In the genomic region with DNA sequence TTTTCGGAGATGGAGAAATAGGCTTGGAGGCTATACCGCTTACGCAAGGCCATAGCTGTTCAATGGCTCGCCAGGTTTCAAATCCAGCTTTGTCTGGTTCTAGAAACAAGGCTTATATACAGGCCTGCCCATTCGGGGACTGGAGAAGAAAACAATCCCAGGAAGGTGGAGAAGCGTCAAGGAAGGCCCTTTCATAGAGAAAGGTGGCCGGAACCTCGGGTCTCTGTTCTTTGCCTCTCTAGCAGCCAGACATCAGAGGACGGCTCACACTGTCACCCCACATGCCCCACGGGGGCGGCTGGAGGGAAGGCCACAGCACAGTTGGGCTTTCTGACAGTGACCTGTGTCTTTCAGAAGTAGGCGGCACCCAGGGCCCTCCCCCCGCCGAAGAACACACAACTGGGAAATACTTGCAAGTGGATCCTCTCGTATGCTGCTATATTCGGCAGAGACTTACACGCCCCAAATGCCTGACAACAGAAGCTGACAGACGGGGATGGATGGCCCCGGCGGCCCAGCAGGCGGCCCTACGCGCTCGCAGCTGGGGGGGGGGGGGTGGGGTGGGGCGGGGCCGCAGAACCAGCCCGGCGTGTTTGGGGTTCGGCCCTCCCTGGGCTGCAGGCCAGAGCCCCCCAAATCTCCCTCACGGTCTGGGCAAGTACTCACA, we compare ENCODE assay signal across 1 cellular context.
A peak's percentile ranks its signal among the peaks of the same experiment; 100 is the strongest.
TF ChIP-seq lines count a peak whose summit lies in the region.

No MANE protein-coding gene starts in this region.

TF ChIP-seq in HepG2, 621 proteins besides CTCF, POLR2A, EP300 and RAD21 (continued from another document and continues in another):
- TF ChIP-seq, protein P1, sequence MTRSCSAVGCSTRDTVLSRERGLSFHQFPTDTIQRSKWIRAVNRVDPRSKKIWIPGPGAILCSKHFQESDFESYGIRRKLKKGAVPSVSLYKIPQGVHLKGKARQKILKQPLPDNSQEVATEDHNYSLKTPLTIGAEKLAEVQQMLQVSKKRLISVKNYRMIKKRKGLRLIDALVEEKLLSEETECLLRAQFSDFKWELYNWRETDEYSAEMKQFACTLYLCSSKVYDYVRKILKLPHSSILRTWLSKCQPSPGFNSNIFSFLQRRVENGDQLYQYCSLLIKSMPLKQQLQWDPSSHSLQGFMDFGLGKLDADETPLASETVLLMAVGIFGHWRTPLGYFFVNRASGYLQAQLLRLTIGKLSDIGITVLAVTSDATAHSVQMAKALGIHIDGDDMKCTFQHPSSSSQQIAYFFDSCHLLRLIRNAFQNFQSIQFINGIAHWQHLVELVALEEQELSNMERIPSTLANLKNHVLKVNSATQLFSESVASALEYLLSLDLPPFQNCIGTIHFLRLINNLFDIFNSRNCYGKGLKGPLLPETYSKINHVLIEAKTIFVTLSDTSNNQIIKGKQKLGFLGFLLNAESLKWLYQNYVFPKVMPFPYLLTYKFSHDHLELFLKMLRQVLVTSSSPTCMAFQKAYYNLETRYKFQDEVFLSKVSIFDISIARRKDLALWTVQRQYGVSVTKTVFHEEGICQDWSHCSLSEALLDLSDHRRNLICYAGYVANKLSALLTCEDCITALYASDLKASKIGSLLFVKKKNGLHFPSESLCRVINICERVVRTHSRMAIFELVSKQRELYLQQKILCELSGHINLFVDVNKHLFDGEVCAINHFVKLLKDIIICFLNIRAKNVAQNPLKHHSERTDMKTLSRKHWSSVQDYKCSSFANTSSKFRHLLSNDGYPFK (CRISPR knock-in tag; IDR thresholded peaks at IDR 0.05; ENCODE audit: borderline replicate concordance): peak; percentile 61; the same call in 1 of the 2 replicates
- TF ChIP-seq SRSF9 (IDR thresholded peaks at IDR 0.05; ENCODE audit: borderline replicate concordance, insufficient read depth, low read depth, low read length, poor library complexity, severe bottlenecking) (no peak), SOX13 (IDR thresholded peaks at IDR 0.05) (no peak), SOX13 (CRISPR knock-in tag; conservative IDR thresholded peaks at IDR 0.05 in 1 of 2, IDR thresholded peaks at IDR 0.05 in 1 of 2) (no peak), ZNF746 (CRISPR knock-in tag; IDR thresholded peaks at IDR 0.05) (no peak), ZNF274 (CRISPR knock-in tag; IDR thresholded peaks at IDR 0.05) (no peak), ZFP36L1 (CRISPR knock-in tag; IDR thresholded peaks at IDR 0.05) (no peak), GLI4 (CRISPR knock-in tag; IDR thresholded peaks at IDR 0.05; ENCODE audit: borderline replicate concordance) (no peak), HOXA7 (CRISPR knock-in tag; IDR thresholded peaks at IDR 0.05) (no peak), ZNF75D (CRISPR knock-in tag; IDR thresholded peaks at IDR 0.05; ENCODE audit: borderline replicate concordance) (no peak), ARNT (IDR thresholded peaks at IDR 0.05) (no peak), FOSL2 (CRISPR knock-in tag; IDR thresholded peaks at IDR 0.05) (peak; percentile 9; the same call in 1 of the 2 replicates), SMC3 (IDR thresholded peaks at IDR 0.05; ENCODE audit: low read length) (no peak), ZNF558 (CRISPR knock-in tag; IDR thresholded peaks at IDR 0.05; ENCODE audit: borderline replicate concordance) (no peak), CEBPB (IDR thresholded peaks at IDR 0.05; ENCODE audit: borderline replicate concordance, low read depth, low read length) (peak; percentile 68; the same call in 1 of the 2 replicates), ZNF598 (CRISPR knock-in tag; IDR thresholded peaks at IDR 0.05; ENCODE audit: borderline replicate concordance) (no peak), HOXA3 (CRISPR knock-in tag; IDR thresholded peaks at IDR 0.05) (0 out of 2 replicates have a peak, but pooled peaks have one; percentile 3), ZNF660 (CRISPR knock-in tag; IDR thresholded peaks at IDR 0.05; ENCODE audit: borderline replicate concordance, low read depth) (no peak), SIN3B (IDR thresholded peaks at IDR 0.05; ENCODE audit: low read length) (no peak), ZBTB38 (CRISPR knock-in tag; IDR thresholded peaks at IDR 0.05) (no peak), GABPB1 (CRISPR knock-in tag; IDR thresholded peaks at IDR 0.05) (no peak), ZBTB20 (CRISPR knock-in tag; IDR thresholded peaks at IDR 0.05; ENCODE audit: borderline replicate concordance, low read depth) (peak; percentile 23; the same call in 1 of the 2 replicates), PHB2 (IDR thresholded peaks at IDR 0.05; ENCODE audit: partially characterized antibody) (no peak), KDM5B (CRISPR knock-in tag; IDR thresholded peaks at IDR 0.05; ENCODE audit: borderline replicate concordance) (no peak), KDM4B (CRISPR knock-in tag; IDR thresholded peaks at IDR 0.05) (no peak), KLF13 (CRISPR knock-in tag; IDR thresholded peaks at IDR 0.05) (no peak), DNMT3B (CRISPR knock-in tag; conservative IDR thresholded peaks at IDR 0.05) (no peak), ZNF570 (CRISPR knock-in tag; IDR thresholded peaks at IDR 0.05; ENCODE audit: borderline replicate concordance) (no peak), KDM1A (CRISPR knock-in tag; IDR thresholded peaks at IDR 0.05) (no peak), TCF7L2 (IDR thresholded peaks at IDR 0.05; ENCODE audit: low read depth, low read length) (no peak), ZNF292 (CRISPR knock-in tag; IDR thresholded peaks at IDR 0.05; ENCODE audit: borderline replicate concordance, low read depth) (no peak), NR3C1 (CRISPR knock-in tag; IDR thresholded peaks at IDR 0.05) (no peak), SAP130 (CRISPR knock-in tag; IDR thresholded peaks at IDR 0.05; ENCODE audit: low read depth) (no peak), MAZ (IDR thresholded peaks at IDR 0.05; ENCODE audit: borderline replicate concordance, low read depth, low read length) (peak; percentile 15; the same call in 1 of the 2 replicates), MAZ (CRISPR knock-in tag; IDR thresholded peaks at IDR 0.05; ENCODE audit: low read depth) (peak; percentile 29; the same call in 1 of the 2 replicates), ZNF337 (CRISPR knock-in tag; IDR thresholded peaks at IDR 0.05; ENCODE audit: borderline replicate concordance, low read depth) (no peak)
- TF ChIP-seq, protein P2, sequence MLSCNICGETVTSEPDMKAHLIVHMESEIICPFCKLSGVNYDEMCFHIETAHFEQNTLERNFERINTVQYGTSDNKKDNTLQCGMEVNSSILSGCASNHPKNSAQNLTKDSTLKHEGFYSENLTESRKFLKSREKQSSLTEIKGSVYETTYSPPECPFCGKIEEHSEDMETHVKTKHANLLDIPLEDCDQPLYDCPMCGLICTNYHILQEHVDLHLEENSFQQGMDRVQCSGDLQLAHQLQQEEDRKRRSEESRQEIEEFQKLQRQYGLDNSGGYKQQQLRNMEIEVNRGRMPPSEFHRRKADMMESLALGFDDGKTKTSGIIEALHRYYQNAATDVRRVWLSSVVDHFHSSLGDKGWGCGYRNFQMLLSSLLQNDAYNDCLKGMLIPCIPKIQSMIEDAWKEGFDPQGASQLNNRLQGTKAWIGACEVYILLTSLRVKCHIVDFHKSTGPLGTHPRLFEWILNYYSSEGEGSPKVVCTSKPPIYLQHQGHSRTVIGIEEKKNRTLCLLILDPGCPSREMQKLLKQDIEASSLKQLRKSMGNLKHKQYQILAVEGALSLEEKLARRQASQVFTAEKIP (CRISPR knock-in tag; IDR thresholded peaks at IDR 0.05; ENCODE audit: borderline replicate concordance): no peak
- TF ChIP-seq, protein P3, sequence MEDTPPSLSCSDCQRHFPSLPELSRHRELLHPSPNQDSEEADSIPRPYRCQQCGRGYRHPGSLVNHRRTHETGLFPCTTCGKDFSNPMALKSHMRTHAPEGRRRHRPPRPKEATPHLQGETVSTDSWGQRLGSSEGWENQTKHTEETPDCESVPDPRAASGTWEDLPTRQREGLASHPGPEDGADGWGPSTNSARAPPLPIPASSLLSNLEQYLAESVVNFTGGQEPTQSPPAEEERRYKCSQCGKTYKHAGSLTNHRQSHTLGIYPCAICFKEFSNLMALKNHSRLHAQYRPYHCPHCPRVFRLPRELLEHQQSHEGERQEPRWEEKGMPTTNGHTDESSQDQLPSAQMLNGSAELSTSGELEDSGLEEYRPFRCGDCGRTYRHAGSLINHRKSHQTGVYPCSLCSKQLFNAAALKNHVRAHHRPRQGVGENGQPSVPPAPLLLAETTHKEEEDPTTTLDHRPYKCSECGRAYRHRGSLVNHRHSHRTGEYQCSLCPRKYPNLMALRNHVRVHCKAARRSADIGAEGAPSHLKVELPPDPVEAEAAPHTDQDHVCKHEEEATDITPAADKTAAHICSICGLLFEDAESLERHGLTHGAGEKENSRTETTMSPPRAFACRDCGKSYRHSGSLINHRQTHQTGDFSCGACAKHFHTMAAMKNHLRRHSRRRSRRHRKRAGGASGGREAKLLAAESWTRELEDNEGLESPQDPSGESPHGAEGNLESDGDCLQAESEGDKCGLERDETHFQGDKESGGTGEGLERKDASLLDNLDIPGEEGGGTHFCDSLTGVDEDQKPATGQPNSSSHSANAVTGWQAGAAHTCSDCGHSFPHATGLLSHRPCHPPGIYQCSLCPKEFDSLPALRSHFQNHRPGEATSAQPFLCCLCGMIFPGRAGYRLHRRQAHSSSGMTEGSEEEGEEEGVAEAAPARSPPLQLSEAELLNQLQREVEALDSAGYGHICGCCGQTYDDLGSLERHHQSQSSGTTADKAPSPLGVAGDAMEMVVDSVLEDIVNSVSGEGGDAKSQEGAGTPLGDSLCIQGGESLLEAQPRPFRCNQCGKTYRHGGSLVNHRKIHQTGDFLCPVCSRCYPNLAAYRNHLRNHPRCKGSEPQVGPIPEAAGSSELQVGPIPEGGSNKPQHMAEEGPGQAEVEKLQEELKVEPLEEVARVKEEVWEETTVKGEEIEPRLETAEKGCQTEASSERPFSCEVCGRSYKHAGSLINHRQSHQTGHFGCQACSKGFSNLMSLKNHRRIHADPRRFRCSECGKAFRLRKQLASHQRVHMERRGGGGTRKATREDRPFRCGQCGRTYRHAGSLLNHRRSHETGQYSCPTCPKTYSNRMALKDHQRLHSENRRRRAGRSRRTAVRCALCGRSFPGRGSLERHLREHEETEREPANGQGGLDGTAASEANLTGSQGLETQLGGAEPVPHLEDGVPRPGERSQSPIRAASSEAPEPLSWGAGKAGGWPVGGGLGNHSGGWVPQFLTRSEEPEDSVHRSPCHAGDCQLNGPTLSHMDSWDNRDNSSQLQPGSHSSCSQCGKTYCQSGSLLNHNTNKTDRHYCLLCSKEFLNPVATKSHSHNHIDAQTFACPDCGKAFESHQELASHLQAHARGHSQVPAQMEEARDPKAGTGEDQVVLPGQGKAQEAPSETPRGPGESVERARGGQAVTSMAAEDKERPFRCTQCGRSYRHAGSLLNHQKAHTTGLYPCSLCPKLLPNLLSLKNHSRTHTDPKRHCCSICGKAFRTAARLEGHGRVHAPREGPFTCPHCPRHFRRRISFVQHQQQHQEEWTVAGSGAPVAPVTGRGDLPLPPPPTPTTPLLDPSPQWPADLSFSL (CRISPR knock-in tag; IDR thresholded peaks at IDR 0.05): no peak
- TF ChIP-seq, protein P4, sequence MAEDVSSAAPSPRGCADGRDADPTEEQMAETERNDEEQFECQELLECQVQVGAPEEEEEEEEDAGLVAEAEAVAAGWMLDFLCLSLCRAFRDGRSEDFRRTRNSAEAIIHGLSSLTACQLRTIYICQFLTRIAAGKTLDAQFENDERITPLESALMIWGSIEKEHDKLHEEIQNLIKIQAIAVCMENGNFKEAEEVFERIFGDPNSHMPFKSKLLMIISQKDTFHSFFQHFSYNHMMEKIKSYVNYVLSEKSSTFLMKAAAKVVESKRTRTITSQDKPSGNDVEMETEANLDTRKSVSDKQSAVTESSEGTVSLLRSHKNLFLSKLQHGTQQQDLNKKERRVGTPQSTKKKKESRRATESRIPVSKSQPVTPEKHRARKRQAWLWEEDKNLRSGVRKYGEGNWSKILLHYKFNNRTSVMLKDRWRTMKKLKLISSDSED (CRISPR knock-in tag; IDR thresholded peaks at IDR 0.05): no peak
- TF ChIP-seq, protein P5, sequence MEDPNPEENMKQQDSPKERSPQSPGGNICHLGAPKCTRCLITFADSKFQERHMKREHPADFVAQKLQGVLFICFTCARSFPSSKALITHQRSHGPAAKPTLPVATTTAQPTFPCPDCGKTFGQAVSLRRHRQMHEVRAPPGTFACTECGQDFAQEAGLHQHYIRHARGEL (CRISPR knock-in tag; IDR thresholded peaks at IDR 0.05): no peak
- TF ChIP-seq, protein P6, sequence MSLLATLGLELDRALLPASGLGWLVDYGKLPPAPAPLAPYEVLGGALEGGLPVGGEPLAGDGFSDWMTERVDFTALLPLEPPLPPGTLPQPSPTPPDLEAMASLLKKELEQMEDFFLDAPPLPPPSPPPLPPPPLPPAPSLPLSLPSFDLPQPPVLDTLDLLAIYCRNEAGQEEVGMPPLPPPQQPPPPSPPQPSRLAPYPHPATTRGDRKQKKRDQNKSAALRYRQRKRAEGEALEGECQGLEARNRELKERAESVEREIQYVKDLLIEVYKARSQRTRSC (CRISPR knock-in tag; IDR thresholded peaks at IDR 0.05; ENCODE audit: low read depth): no peak
- TF ChIP-seq, protein P7, sequence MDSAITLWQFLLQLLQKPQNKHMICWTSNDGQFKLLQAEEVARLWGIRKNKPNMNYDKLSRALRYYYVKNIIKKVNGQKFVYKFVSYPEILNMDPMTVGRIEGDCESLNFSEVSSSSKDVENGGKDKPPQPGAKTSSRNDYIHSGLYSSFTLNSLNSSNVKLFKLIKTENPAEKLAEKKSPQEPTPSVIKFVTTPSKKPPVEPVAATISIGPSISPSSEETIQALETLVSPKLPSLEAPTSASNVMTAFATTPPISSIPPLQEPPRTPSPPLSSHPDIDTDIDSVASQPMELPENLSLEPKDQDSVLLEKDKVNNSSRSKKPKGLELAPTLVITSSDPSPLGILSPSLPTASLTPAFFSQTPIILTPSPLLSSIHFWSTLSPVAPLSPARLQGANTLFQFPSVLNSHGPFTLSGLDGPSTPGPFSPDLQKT (CRISPR knock-in tag; IDR thresholded peaks at IDR 0.05; ENCODE audit: borderline replicate concordance): no peak
- TF ChIP-seq, protein P8, sequence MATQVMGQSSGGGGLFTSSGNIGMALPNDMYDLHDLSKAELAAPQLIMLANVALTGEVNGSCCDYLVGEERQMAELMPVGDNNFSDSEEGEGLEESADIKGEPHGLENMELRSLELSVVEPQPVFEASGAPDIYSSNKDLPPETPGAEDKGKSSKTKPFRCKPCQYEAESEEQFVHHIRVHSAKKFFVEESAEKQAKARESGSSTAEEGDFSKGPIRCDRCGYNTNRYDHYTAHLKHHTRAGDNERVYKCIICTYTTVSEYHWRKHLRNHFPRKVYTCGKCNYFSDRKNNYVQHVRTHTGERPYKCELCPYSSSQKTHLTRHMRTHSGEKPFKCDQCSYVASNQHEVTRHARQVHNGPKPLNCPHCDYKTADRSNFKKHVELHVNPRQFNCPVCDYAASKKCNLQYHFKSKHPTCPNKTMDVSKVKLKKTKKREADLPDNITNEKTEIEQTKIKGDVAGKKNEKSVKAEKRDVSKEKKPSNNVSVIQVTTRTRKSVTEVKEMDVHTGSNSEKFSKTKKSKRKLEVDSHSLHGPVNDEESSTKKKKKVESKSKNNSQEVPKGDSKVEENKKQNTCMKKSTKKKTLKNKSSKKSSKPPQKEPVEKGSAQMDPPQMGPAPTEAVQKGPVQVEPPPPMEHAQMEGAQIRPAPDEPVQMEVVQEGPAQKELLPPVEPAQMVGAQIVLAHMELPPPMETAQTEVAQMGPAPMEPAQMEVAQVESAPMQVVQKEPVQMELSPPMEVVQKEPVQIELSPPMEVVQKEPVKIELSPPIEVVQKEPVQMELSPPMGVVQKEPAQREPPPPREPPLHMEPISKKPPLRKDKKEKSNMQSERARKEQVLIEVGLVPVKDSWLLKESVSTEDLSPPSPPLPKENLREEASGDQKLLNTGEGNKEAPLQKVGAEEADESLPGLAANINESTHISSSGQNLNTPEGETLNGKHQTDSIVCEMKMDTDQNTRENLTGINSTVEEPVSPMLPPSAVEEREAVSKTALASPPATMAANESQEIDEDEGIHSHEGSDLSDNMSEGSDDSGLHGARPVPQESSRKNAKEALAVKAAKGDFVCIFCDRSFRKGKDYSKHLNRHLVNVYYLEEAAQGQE (IDR thresholded peaks at IDR 0.05; ENCODE audit: borderline replicate concordance in 1 of 2, low read depth in 1 of 2, low read length in 2 of 2): no peak
